Comparison of ENCODE assay signal across 20 cellular contexts in the genomic region with DNA sequence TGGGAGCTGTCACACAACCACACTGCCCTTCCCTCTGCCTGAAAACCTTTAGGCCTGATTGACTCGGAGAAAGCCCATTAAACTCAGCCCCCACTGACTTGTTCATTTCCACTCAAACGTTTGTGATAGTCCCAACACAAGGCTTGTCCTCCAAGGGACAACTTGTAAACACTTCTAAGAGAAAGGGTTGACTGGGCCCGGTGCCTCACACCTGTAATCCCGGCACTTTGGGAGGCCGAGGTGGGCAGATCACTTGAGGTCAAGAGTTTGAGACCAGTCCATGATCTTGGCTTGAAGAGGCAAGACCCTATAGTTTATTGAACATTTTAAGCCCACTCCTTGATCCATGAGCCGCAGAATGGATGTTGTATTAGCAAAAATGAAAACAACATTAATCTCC.
"Had no signal": no experiment of that assay in that cellular context is flagged by ENCODE, and none has a peak within 500 bp of the region (broad histone marks: within the 10 kb centered on the region; RNA-seq: fewer than 3 reads in every experiment).

No MANE protein-coding gene starts in this region.

- H3K4me1 ChIP-seq: SJSA1 had no signal

- DNase-seq: Karpas-422, KG1, MG63, NCI-H1092 treated with DMSO at 0.1 percent for 48 hours, NCI-H1436, NCI-H187, NCI-H2029, NCI-H2081 treated with DMSO at 0.1 percent for 48 hours, NCI-H2171, NCI-H226, NCI-H446, NCI-H510A, NCI-H69, NCI-H774, Right ventricle myocardium superior, RPMI8226, SIG-M5 had no signal

- H3K9me3 ChIP-seq: MG63, SJSA1 had no signal

- H3K4me3 ChIP-seq: MG63, SJSA1, SK-N-MC had no signal

- H3K27ac ChIP-seq: SJSA1, SK-N-MC had no signal

- H3K36me3 ChIP-seq: MG63, SJSA1 had no signal

- FAIRE-seq: RCC 7860 had no signal
